ENCODE assay signal across 14 cellular contexts in the genomic region with DNA sequence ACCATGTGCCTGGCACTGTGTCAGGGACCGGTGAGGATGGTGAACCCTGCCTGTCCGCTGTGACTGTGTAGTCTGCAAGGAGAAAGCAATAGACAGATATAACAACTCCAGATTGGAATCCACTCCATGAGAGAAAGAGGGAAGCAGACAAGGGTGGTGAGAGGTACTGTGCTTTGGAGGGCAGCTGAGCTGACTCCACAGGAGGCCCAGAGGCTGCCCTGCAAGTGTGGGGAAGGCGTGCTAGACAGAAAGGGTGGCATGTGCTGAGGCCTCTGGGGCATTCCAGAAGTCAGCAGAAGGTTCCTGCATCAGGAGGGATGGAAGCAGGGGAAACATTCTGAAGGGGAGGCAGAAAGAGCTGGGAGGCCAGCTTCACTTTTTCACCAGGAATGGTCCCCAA. TPM values are rescaled to one million over a fixed set of nuclear protein-coding genes. Genes with fewer than 3 reads are reported as not detected.
"Had no signal": no experiment of that assay in that cellular context is flagged by ENCODE, and none has a peak within 500 bp of the region (broad histone marks: within the 10 kb centered on the region; RNA-seq: fewer than 3 reads in every experiment).

No MANE protein-coding gene starts in this region.

- DNase-seq: activated effector memory CD4-positive, alpha-beta T cell treated with Interleukin-2 at 50 U/mL for 16 hours; activated T-cell treated with anti-CD3 and anti-CD28 coated beads, Interleukin-2, amount 50 U/mL, for 1 hour; midbrain; naive thymus-derived CD4-positive, alpha-beta T cell; stimulated activated CD4-positive, alpha-beta T cell treated with anti-CD3 and anti-CD28 coated beads, Interleukin-4, amount 100 ng/mL, for 1 hour; stimulated activated CD8-positive, alpha-beta memory T cell treated with anti-CD3 and anti-CD28 coated beads, Interleukin-4, amount 100 ng/mL, for 48 hours; stimulated activated naive CD8-positive, alpha-beta T cell treated with anti-CD3 and anti-CD28 coated beads, Interleukin-15, amount 100 ng/mL, for 72 hours; testis had no signal

- H3K4me1 ChIP-seq: testis, uterus had no signal

- H3K9me3 Mint-ChIP-seq: activated naive CD4-positive, alpha-beta T cell treated with anti-CD3 and anti-CD28 coated beads, Interleukin-2, amount 50 U/mL, for 24 hours; naive thymus-derived CD4-positive, alpha-beta T cell; stimulated activated naive CD8-positive, alpha-beta T cell treated with anti-CD3 and anti-CD28 coated beads, Interleukin-15, amount 100 ng/mL, for 72 hours had no signal

- H3K27ac ChIP-seq: dorsolateral prefrontal cortex, esophagus muscularis mucosa, testis, uterus had no signal

- H3K27me3 ChIP-seq: esophagus muscularis mucosa, testis, uterus had no signal

- H3K27ac Mint-ChIP-seq: activated naive CD4-positive, alpha-beta T cell treated with anti-CD3 and anti-CD28 coated beads, Interleukin-2, amount 50 U/mL, for 24 hours; naive thymus-derived CD4-positive, alpha-beta T cell; stimulated activated naive CD8-positive, alpha-beta T cell treated with anti-CD3 and anti-CD28 coated beads, Interleukin-15, amount 100 ng/mL, for 72 hours had no signal

- H3K9me3 ChIP-seq: esophagus muscularis mucosa, testis, uterus had no signal

- H3K4me3 ChIP-seq: dorsolateral prefrontal cortex, esophagus muscularis mucosa, testis, uterus had no signal

- H3K4me1 Mint-ChIP-seq: activated naive CD4-positive, alpha-beta T cell treated with anti-CD3 and anti-CD28 coated beads, Interleukin-2, amount 50 U/mL, for 24 hours; naive thymus-derived CD4-positive, alpha-beta T cell; stimulated activated naive CD8-positive, alpha-beta T cell treated with anti-CD3 and anti-CD28 coated beads, Interleukin-15, amount 100 ng/mL, for 72 hours had no signal

- H3K36me3 Mint-ChIP-seq: activated naive CD4-positive, alpha-beta T cell treated with anti-CD3 and anti-CD28 coated beads, Interleukin-2, amount 50 U/mL, for 24 hours had no signal

- H3K36me3 ChIP-seq: esophagus muscularis mucosa, uterus had no signal

- H3K4me3 Mint-ChIP-seq: activated naive CD4-positive, alpha-beta T cell treated with anti-CD3 and anti-CD28 coated beads, Interleukin-2, amount 50 U/mL, for 24 hours; naive thymus-derived CD4-positive, alpha-beta T cell; stimulated activated naive CD8-positive, alpha-beta T cell treated with anti-CD3 and anti-CD28 coated beads, Interleukin-15, amount 100 ng/mL, for 72 hours had no signal

- ATAC-seq: activated CD4-positive, CD25-positive, alpha-beta regulatory T cell treated with anti-CD3 and anti-CD28 coated beads, Interleukin-2, amount 50 U/mL, for 24 hours; naive thymus-derived CD4-positive, alpha-beta T cell; stimulated activated naive CD8-positive, alpha-beta T cell treated with anti-CD3 and anti-CD28 coated beads, Interleukin-15, amount 100 ng/mL, for 72 hours had no signal

RNA-seq across cellular contexts. Expression of gene APCDD1L, which starts 39.3 kb away (rescaled TPM):
- total RNA-seq: naive thymus-derived CD4-positive, alpha-beta T cell; T-helper 2 cell treated with Interferon-gamma antibody and Interleukin-4, amounts not matched to agents 100 ng/mL and 5 ng/mL, for 36 hours had no signal
